In the genomic region with DNA sequence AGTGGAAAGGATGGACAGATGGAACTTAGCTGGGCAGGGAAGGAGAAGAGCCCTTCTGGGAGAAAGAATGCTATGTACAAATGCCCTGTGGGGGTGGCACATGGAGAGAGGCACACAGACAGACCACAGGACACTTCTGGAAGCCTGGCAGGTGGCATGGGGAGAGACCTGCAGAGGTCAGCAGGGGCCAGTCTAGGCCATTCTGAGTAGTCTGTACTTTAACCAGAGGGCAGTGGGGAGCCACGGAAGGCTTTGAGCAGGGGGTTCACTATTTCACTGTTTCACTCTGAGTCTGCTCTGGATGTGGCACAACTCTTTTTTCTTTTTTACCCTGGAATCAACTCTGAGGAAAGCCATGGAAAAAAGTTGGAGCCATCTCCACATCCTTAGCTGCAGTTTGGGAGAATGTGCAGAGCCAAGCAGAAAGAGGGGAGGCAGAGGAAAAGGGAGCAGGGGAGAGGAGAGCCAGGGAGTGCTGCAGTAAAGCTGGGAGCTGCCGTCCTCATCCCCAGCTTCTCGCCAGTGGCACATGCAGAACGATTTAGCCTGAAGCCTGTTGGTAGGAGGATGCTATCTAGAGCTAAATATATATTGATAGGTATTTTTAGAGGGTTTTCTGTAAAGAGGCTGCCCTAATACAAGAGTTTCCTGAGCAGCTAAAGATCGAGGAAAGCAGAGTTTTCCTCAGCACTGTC, we compare ENCODE assay signal across 32 cellular contexts. TPM values are rescaled to one million over a fixed set of nuclear protein-coding genes. Genes with fewer than 3 reads are reported as not detected.
"Had no signal": no experiment of that assay in that cellular context is flagged by ENCODE, and none has a peak within 500 bp of the region (broad histone marks: within the 10 kb centered on the region; RNA-seq: fewer than 3 reads in every experiment).

No MANE protein-coding gene starts in this region.

- H3K4me1 ChIP-seq: esophagus muscularis mucosa, foreskin keratinocyte, gastrocnemius medialis had no signal

- H3K36me3 Mint-ChIP-seq: activated naive CD8-positive, alpha-beta T cell; T-cell had no signal

- H3K27ac Mint-ChIP-seq: activated B cell treated with CpG ODN at 0.5 μM for 24 hours; activated CD8-positive, alpha-beta T cell treated with anti-CD3 and anti-CD28 coated beads for 36 hours; activated naive CD8-positive, alpha-beta T cell; activated T-helper 17 cell treated with anti-CD3 and anti-CD28 coated beads, Interleukin-2, amount 50 U/mL, for 72 hours; effector memory CD8-positive, alpha-beta T cell; T-cell; T-helper 1 cell treated with Interleukin-12 subunit alpha and Interleukin-12 subunit beta and Interleukin-4 antibody, amounts not matched to agents 30 μg/mL and 1 μg/mL, for 36 hours; T-helper 2 cell treated with Interferon-gamma antibody and Interleukin-4, amounts not matched to agents 5 μg/mL and 100 μg/mL, for 36 hours had no signal

- DNase-seq: activated B cell treated with CpG ODN at 0.5 μM for 24 hours; activated CD4-positive, alpha-beta T cell treated with anti-CD3 and anti-CD28 coated beads for 48 hours; activated CD4-positive, alpha-beta T cell treated with anti-CD3 and anti-CD28 coated beads, Interleukin-2, amount 50 U/mL, for 1 hour; activated CD4-positive, alpha-beta T cell treated with anti-CD3 and anti-CD28 coated beads, Interleukin-2, amount 50 U/mL, for 48 hours; activated CD8-positive, alpha-beta memory T cell treated with anti-CD3 and anti-CD28 coated beads for 24 hours; activated CD8-positive, alpha-beta T cell treated with anti-CD3 and anti-CD28 coated beads for 36 hours; activated effector memory CD4-positive, alpha-beta T cell treated with Interleukin-2 at 50 U/mL for 16 hours; activated gamma-delta T cell treated with Interleukin-2 at 50 U/mL for 16 hours; activated naive CD4-positive, alpha-beta T cell treated with anti-CD3 and anti-CD28 coated beads, Interleukin-2, amount 50 U/mL, for 16 hours; activated naive CD4-positive, alpha-beta T cell treated with Interleukin-2 at 50 U/mL for 16 hours; activated T-cell treated with anti-CD3 and anti-CD28 coated beads, Interleukin-2, amount 50 U/mL, for 4 hours; amniotic stem cell; brain microvascular endothelial cell; cortex of kidney; dermis blood vessel endothelial cell; effector CD4-positive, alpha-beta T cell; effector memory CD8-positive, alpha-beta T cell; erythroblast; foreskin keratinocyte; gastrocnemius medialis; T-cell; T1000; WERI-Rb-1 had no signal

- H3K9me3 Mint-ChIP-seq: activated B cell treated with CpG ODN at 0.5 μM for 24 hours; activated CD8-positive, alpha-beta T cell treated with anti-CD3 and anti-CD28 coated beads for 36 hours; activated T-cell treated with anti-CD3 and anti-CD28 coated beads, Interleukin-2, amount 50 U/mL, for 4 hours; activated T-helper 17 cell treated with anti-CD3 and anti-CD28 coated beads, Interleukin-2, amount 50 U/mL, for 72 hours; effector memory CD8-positive, alpha-beta T cell; T-cell; T-helper 1 cell treated with Interleukin-12 subunit alpha and Interleukin-12 subunit beta and Interleukin-4 antibody, amounts not matched to agents 30 μg/mL and 1 μg/mL, for 36 hours; T-helper 2 cell treated with Interferon-gamma antibody and Interleukin-4, amounts not matched to agents 5 μg/mL and 100 μg/mL, for 36 hours had no signal

- H3K4me3 Mint-ChIP-seq: activated B cell treated with CpG ODN at 0.5 μM for 24 hours; activated CD8-positive, alpha-beta T cell treated with anti-CD3 and anti-CD28 coated beads for 36 hours; activated naive CD8-positive, alpha-beta T cell; activated T-cell treated with anti-CD3 and anti-CD28 coated beads, Interleukin-2, amount 50 U/mL, for 4 hours; activated T-helper 17 cell treated with anti-CD3 and anti-CD28 coated beads, Interleukin-2, amount 50 U/mL, for 72 hours; effector memory CD8-positive, alpha-beta T cell; T-cell; T-helper 1 cell treated with Interleukin-12 subunit alpha and Interleukin-12 subunit beta and Interleukin-4 antibody, amounts not matched to agents 30 μg/mL and 1 μg/mL, for 36 hours; T-helper 2 cell treated with Interferon-gamma antibody and Interleukin-4, amounts not matched to agents 5 μg/mL and 100 μg/mL, for 36 hours had no signal

- H3K36me3 ChIP-seq: brain microvascular endothelial cell, esophagus muscularis mucosa, gastrocnemius medialis, WERI-Rb-1 had no signal

- H3K27me3 ChIP-seq: brain microvascular endothelial cell, esophagus muscularis mucosa, foreskin keratinocyte, gastrocnemius medialis had no signal

- H3K9me3 ChIP-seq: esophagus muscularis mucosa, gastrocnemius medialis had no signal

- H3K27ac ChIP-seq: brain microvascular endothelial cell, esophagus muscularis mucosa, foreskin keratinocyte, gastrocnemius medialis, WERI-Rb-1 had no signal

- H3K4me1 Mint-ChIP-seq: T-cell had no signal

- H3K4me3 ChIP-seq: esophagus muscularis mucosa, gastrocnemius medialis had no signal

- ATAC-seq: activated CD4-positive, CD25-positive, alpha-beta regulatory T cell treated with anti-CD3 and anti-CD28 coated beads, Interleukin-2, amount 50 U/mL, for 24 hours; activated CD8-positive, alpha-beta T cell treated with anti-CD3 and anti-CD28 coated beads for 36 hours; activated T-cell treated with anti-CD3 and anti-CD28 coated beads, Interleukin-2, amount 50 U/mL, for 4 hours; activated T-helper 17 cell treated with anti-CD3 and anti-CD28 coated beads, Interleukin-2, amount 50 U/mL, for 72 hours; effector memory CD8-positive, alpha-beta T cell; foreskin keratinocyte; gastrocnemius medialis; T-cell had no signal

RNA-seq across cellular contexts. Expression of gene CACNA1E, which starts 34.0 kb away (rescaled TPM):
- total RNA-seq: activated CD8-positive, alpha-beta T cell treated with anti-CD3 and anti-CD28 coated beads for 36 hours; bronchial epithelial cell; chondrocyte; dermis blood vessel endothelial cell; foreskin keratinocyte; glomerular endothelial cell had no signal
- polyA plus RNA-seq: foreskin keratinocyte had no signal
